In the genomic region with DNA sequence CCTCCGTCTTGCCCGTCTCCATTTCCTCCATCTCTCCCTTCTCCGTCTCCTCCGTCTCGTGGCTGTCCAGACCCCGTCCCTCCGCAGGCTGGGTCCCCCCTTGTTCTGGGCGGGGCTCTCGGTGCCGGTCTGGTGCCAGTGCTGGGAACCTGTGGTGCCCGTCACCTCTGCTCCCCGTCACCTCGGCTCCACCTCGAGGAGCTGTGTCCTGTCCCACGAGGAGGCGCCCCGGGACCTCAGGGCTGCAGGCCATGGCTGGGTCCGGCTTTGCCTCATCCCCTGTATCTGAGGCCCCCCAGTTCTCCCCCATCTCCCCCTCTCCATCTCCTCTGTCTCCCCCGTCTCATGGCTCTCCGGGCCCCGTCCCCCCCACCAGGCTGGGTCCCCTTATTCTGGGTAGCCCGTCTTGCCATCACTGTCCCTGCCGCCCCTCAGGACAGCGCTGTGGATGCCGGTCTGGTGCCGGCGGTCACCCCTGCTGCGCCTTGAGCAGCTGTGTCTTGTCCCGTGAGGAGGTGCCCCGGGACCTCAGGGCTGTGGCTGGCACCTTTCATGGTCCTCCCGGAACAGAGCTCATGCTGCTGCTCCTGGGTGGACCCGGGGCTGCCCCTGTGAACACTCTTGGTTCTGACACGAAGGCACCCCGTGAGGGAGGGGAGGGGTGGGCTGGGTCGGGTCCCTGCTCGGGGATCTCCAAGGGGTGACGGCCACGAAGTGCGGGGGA, we compare ENCODE assay signal across 13 cellular contexts. TPM values are rescaled to one million over a fixed set of nuclear protein-coding genes. Genes with fewer than 3 reads are reported as not detected.
DNase-seq lines count a peak whose midpoint lies in the region; ATAC-seq, FAIRE-seq and TF ChIP-seq lines count a peak whose summit lies in the region.
"Had no signal": no experiment of that assay in that cellular context is flagged by ENCODE, and none has a peak within 500 bp of the region (broad histone marks: within the 10 kb centered on the region; RNA-seq: fewer than 3 reads in every experiment).

No MANE protein-coding gene starts in this region.

- TF ChIP-seq CTCF in astrocyte (IDR thresholded peaks at IDR 0.05; ENCODE audit: insufficient read depth, low read depth, low read length) (no peak), right lobe of liver (IDR thresholded peaks at IDR 0.05) (no peak)

- H3K4me2 ChIP-seq in astrocyte (ENCODE audit: low read length): peak overlapping the region; percentile 81

- peaks cover 18% of the 10 kb centered on the region for H3K36me3 Mint-ChIP-seq in activated T-cell treated with anti-CD3 and anti-CD28 coated beads, Interleukin-2, amount 50 U/mL, for 24 hours (ENCODE audit: low read depth)
- peaks cover 9% of the 10 kb centered on the region for H3K36me3 Mint-ChIP-seq in astrocyte (ENCODE audit: low read depth, unreplicated experiment)
- H3K36me3 Mint-ChIP-seq in stimulated activated effector memory CD8-positive, alpha-beta T cell treated with anti-CD3 and anti-CD28 coated beads, Interleukin-12 subunit alpha, Interleukin-12 subunit beta, amount 100 ng/mL, for 72 hours: peaks cover 12% of the 10 kb centered on the region

- no peak overlapping the region for H3K27ac Mint-ChIP-seq in activated T-cell treated with anti-CD3 and anti-CD28 coated beads, Interleukin-2, amount 50 U/mL, for 24 hours
- H3K27ac Mint-ChIP-seq in astrocyte (ENCODE audit: unreplicated experiment): no peak overlapping the region
- H3K27ac Mint-ChIP-seq in stimulated activated effector memory CD8-positive, alpha-beta T cell treated with anti-CD3 and anti-CD28 coated beads, Interleukin-12 subunit alpha, Interleukin-12 subunit beta, amount 100 ng/mL, for 72 hours: no peak overlapping the region
- H3K27ac Mint-ChIP-seq: T-helper 1 cell treated with Interleukin-12 subunit alpha and Interleukin-12 subunit beta and Interleukin-4 antibody, amounts not matched to agents 30 μg/mL and 1 μg/mL, for 36 hours had no signal

- no peak for DNase-seq in activated T-cell treated with anti-CD3 and anti-CD28 coated beads, Interleukin-2, amount 50 U/mL, for 24 hours
- DNase-seq in activated T-cell treated with anti-CD3 and anti-CD28 coated beads for 4 hours (no peak), astrocyte (ENCODE audit: low read depth) (no peak), right lobe of liver (peak in 2 of 3 donors; percentile 17 to 53), NCI-H2029 (lab: John Stamatoyannopoulos, UW) (no peak), iPS-NIHi7 (ENCODE audit: extremely low spot score) (no peak), DMS153 treated with DMSO at 0.1 percent for 48 hours (lab: John Stamatoyannopoulos, UW; ENCODE audit: unreplicated experiment) (no peak)
- no peak for DNase-seq in stimulated activated effector memory CD8-positive, alpha-beta T cell treated with anti-CD3 and anti-CD28 coated beads, Interleukin-12 subunit alpha, Interleukin-12 subunit beta, amount 100 ng/mL, for 72 hours (ENCODE audit: low spot score in 2 of 2)
- DNase-seq: activated CD4-positive, alpha-beta T cell treated with anti-CD3 and anti-CD28 coated beads, Interleukin-2, amount 50 U/mL, for 4 hours; effector CD4-positive, alpha-beta T cell; KBM-7 had no signal

- peaks cover 8% of the 10 kb centered on the region for H3K27me3 Mint-ChIP-seq in activated T-cell treated with anti-CD3 and anti-CD28 coated beads, Interleukin-2, amount 50 U/mL, for 24 hours
- H3K27me3 Mint-ChIP-seq in astrocyte (ENCODE audit: low read depth, unreplicated experiment): no peaks in the 10 kb centered on the region

- peak overlapping the region; percentile 35 for H3K4me3 Mint-ChIP-seq in activated T-cell treated with anti-CD3 and anti-CD28 coated beads, Interleukin-2, amount 50 U/mL, for 24 hours
- H3K4me3 Mint-ChIP-seq in astrocyte (ENCODE audit: unreplicated experiment): no peak overlapping the region
- peak overlapping the region; percentile 17 for H3K4me3 Mint-ChIP-seq in stimulated activated effector memory CD8-positive, alpha-beta T cell treated with anti-CD3 and anti-CD28 coated beads, Interleukin-12 subunit alpha, Interleukin-12 subunit beta, amount 100 ng/mL, for 72 hours
- H3K4me3 Mint-ChIP-seq: T-helper 1 cell treated with Interleukin-12 subunit alpha and Interleukin-12 subunit beta and Interleukin-4 antibody, amounts not matched to agents 30 μg/mL and 1 μg/mL, for 36 hours had no signal

- peaks cover 2% of the 10 kb centered on the region for H3K4me1 Mint-ChIP-seq in activated T-cell treated with anti-CD3 and anti-CD28 coated beads, Interleukin-2, amount 50 U/mL, for 24 hours (ENCODE audit: low read depth)
- H3K4me1 Mint-ChIP-seq in astrocyte (ENCODE audit: low read depth, unreplicated experiment): peaks cover 2% of the 10 kb centered on the region
- no peaks in the 10 kb centered on the region for H3K4me1 Mint-ChIP-seq in stimulated activated effector memory CD8-positive, alpha-beta T cell treated with anti-CD3 and anti-CD28 coated beads, Interleukin-12 subunit alpha, Interleukin-12 subunit beta, amount 100 ng/mL, for 72 hours

- peak overlapping the region; percentile 68 for H2AFZ ChIP-seq in astrocyte (ENCODE audit: low read depth, low read length)

- intact Hi-C loops in right lobe of liver (cut with DNase I): no loop called here

- TF ChIP-seq POLR2A in right lobe of liver (IDR thresholded peaks at IDR 0.05): no peak

- H3K4me1 ChIP-seq in astrocyte (ENCODE audit: insufficient read depth, low read length) (peaks cover 8% of the 10 kb centered on the region), right lobe of liver (peaks cover 0 to 4% (median 0%) of the 10 kb centered on the region in 4 donors)

- WGBS in right lobe of liver (ENCODE audit: insufficient coverage, low coverage, low lambda C conversion rate, missing lambda C conversion rate): 63% methylated on average over 15 of the region's 39 CpGs

- no peak for FAIRE-seq in astrocyte (lab: Jason Lieb, UNC)

- no peak overlapping the region for H3K27ac ChIP-seq in astrocyte (ENCODE audit: low read depth, low read length)
- no peak overlapping the region for H3K27ac ChIP-seq in right lobe of liver
- H3K27ac ChIP-seq: upper lobe of left lung had no signal

- ATAC-seq in right lobe of liver: peak in 2 of 4 donors; percentile 10 to 13
- ATAC-seq in stimulated activated effector memory CD8-positive, alpha-beta T cell treated with anti-CD3 and anti-CD28 coated beads, Interleukin-12 subunit alpha, Interleukin-12 subunit beta, amount 100 ng/mL, for 72 hours: no peak

- H3K36me3 ChIP-seq in astrocyte (ENCODE audit: insufficient read depth, low read length) (no peaks in the 10 kb centered on the region), right lobe of liver (no peaks in the 10 kb centered on the region)

- H3K79me2 ChIP-seq in astrocyte (ENCODE audit: insufficient read depth, low read length): no peaks in the 10 kb centered on the region

- no peaks in the 10 kb centered on the region for H4K20me1 ChIP-seq in astrocyte (ENCODE audit: insufficient read depth, low read length)

- H3K9me3 ChIP-seq in astrocyte (ENCODE audit: insufficient read depth, low read depth, low read length) (no peaks in the 10 kb centered on the region), right lobe of liver (no peaks in the 10 kb centered on the region)
- H3K9me3 ChIP-seq: upper lobe of left lung had no signal

- no peaks in the 10 kb centered on the region for H3K9me3 Mint-ChIP-seq in activated T-cell treated with anti-CD3 and anti-CD28 coated beads, Interleukin-2, amount 50 U/mL, for 24 hours
- peaks cover 11% of the 10 kb centered on the region for H3K9me3 Mint-ChIP-seq in astrocyte (ENCODE audit: unreplicated experiment)
- H3K9me3 Mint-ChIP-seq in stimulated activated effector memory CD8-positive, alpha-beta T cell treated with anti-CD3 and anti-CD28 coated beads, Interleukin-12 subunit alpha, Interleukin-12 subunit beta, amount 100 ng/mL, for 72 hours: no peaks in the 10 kb centered on the region

- peak overlapping the region; percentile 46 for H3K9ac ChIP-seq in astrocyte (ENCODE audit: low read length)

- peak overlapping the region; percentile 13 for H3K4me3 ChIP-seq in astrocyte (ENCODE audit: insufficient read depth, low read depth, low read length)
- H3K4me3 ChIP-seq in right lobe of liver: no peak overlapping the region

- H3K27me3 ChIP-seq in astrocyte (ENCODE audit: insufficient read depth, low read length): no peaks in the 10 kb centered on the region
- no peaks in the 10 kb centered on the region for H3K27me3 ChIP-seq in right lobe of liver

RNA-seq across cellular contexts. Expression of a gene that starts 13.3 kb away (rescaled TPM):
- 27.9 and 30.5 TPM in 2 replicates for total RNA-seq in astrocyte
- 10 to 100 TPM; 20.9 to 32.8 (median 23.2) TPM for total RNA-seq in right lobe of liver

RNA-seq across cellular contexts. Expression of a gene that starts 50.8 kb away (rescaled TPM):
- total RNA-seq in astrocyte (20.3 and 25.9 TPM in 2 replicates), right lobe of liver (10 to 100 TPM in 1 of 6 experiments, 1 to 10 TPM in 5; 3.4 to 11.2 (median 5.1) TPM)

RNA-seq across cellular contexts. Expression of a gene that starts 54.8 kb away (rescaled TPM):
- 39.3 and 44.7 TPM in 2 replicates for total RNA-seq in astrocyte
- 1 to 10 TPM; 4.2 to 6.3 (median 5.3) TPM for total RNA-seq in right lobe of liver

Comparison
In these comparisons a context has a peak if more than half of its experiments do, and no peak if none do; other contexts are left out.
1. DNase-seq: peak in right lobe of liver (2 of 3); none in activated T-cell treated with anti-CD3 and anti-CD28 coated beads, Interleukin-2, amount 50 U/mL, for 24 hours (single experiment), activated T-cell treated with anti-CD3 and anti-CD28 coated beads for 4 hours (single experiment), astrocyte (single experiment), stimulated activated effector memory CD8-positive, alpha-beta T cell treated with anti-CD3 and anti-CD28 coated beads, Interleukin-12 subunit alpha, Interleukin-12 subunit beta, amount 100 ng/mL, for 72 hours (0 of 2), NCI-H2029 (single experiment), iPS-NIHi7 (single experiment) and DMS153 treated with DMSO at 0.1 percent for 48 hours (single experiment).